15 cellular contexts compared by ENCODE assay signal in genomic region chr12:68749861-68750260, GRCh38.
"Had no signal": no experiment of that assay in that cellular context is flagged by ENCODE, and none has a peak within 500 bp of the region (broad histone marks: within the 10 kb centered on the region; RNA-seq: fewer than 3 reads in every experiment).

No MANE protein-coding gene starts in this region.

- H3K27me3 ChIP-seq: cardiac muscle cell, gastroesophageal sphincter, hepatocyte, spleen, suprapubic skin had no signal

- H3K27me3 Mint-ChIP-seq: activated CD8-positive, alpha-beta T cell treated with anti-CD3 and anti-CD28 coated beads for 36 hours; activated naive CD8-positive, alpha-beta T cell treated with anti-CD3 and anti-CD28 coated beads, Interleukin-2, amount 50 U/mL, for 24 hours had no signal

- H3K9me3 ChIP-seq: gastroesophageal sphincter, spleen, suprapubic skin had no signal

- H3K27ac ChIP-seq: gastroesophageal sphincter, hepatocyte, spleen, suprapubic skin, WERI-Rb-1 had no signal

- H3K27ac Mint-ChIP-seq: activated CD8-positive, alpha-beta T cell treated with anti-CD3 and anti-CD28 coated beads for 36 hours; activated naive CD8-positive, alpha-beta T cell treated with anti-CD3 and anti-CD28 coated beads, Interleukin-2, amount 50 U/mL, for 24 hours; activated T-cell treated with anti-CD3 and anti-CD28 coated beads, Interleukin-2, amount 50 U/mL, for 72 hours; mesothelial cell of epicardium had no signal

- DNase-seq: activated CD4-positive, alpha-beta T cell treated with anti-CD3 and anti-CD28 coated beads for 4 hours; activated CD8-positive, alpha-beta memory T cell treated with anti-CD3 and anti-CD28 coated beads, Interleukin-2, amount 50 U/mL, for 4 hours; activated CD8-positive, alpha-beta T cell treated with anti-CD3 and anti-CD28 coated beads for 36 hours; activated naive CD8-positive, alpha-beta T cell treated with anti-CD3 and anti-CD28 coated beads, Interleukin-2, amount 50 U/mL, for 24 hours; activated T-cell treated with anti-CD3 and anti-CD28 coated beads, Interleukin-2, amount 50 U/mL, for 72 hours; effector CD4-positive, alpha-beta T cell; spleen; stimulated activated naive CD4-positive, alpha-beta T cell treated with Interleukin-2 at 50 U/mL for 16 hours; WERI-Rb-1 had no signal

- H3K4me2 ChIP-seq: hepatocyte had no signal

- H3K9me3 Mint-ChIP-seq: activated CD8-positive, alpha-beta T cell treated with anti-CD3 and anti-CD28 coated beads for 36 hours; activated naive CD8-positive, alpha-beta T cell treated with anti-CD3 and anti-CD28 coated beads, Interleukin-2, amount 50 U/mL, for 24 hours; activated T-cell treated with anti-CD3 and anti-CD28 coated beads, Interleukin-2, amount 50 U/mL, for 72 hours; mesothelial cell of epicardium had no signal

- ATAC-seq: activated CD8-positive, alpha-beta T cell treated with anti-CD3 and anti-CD28 coated beads for 36 hours; activated naive CD8-positive, alpha-beta T cell treated with anti-CD3 and anti-CD28 coated beads, Interleukin-2, amount 50 U/mL, for 24 hours; activated T-cell treated with anti-CD3 and anti-CD28 coated beads, Interleukin-2, amount 50 U/mL, for 72 hours; gastroesophageal sphincter; sciatic nerve had no signal

- H3K4me3 ChIP-seq: cardiac muscle cell, gastroesophageal sphincter, hepatocyte, spleen, suprapubic skin had no signal

- H3K4me3 Mint-ChIP-seq: activated CD8-positive, alpha-beta T cell treated with anti-CD3 and anti-CD28 coated beads for 36 hours; activated naive CD8-positive, alpha-beta T cell treated with anti-CD3 and anti-CD28 coated beads, Interleukin-2, amount 50 U/mL, for 24 hours; activated T-cell treated with anti-CD3 and anti-CD28 coated beads, Interleukin-2, amount 50 U/mL, for 72 hours; mesothelial cell of epicardium had no signal
